Comparison of ENCODE assay signal across 9 cellular contexts in the genomic region with DNA sequence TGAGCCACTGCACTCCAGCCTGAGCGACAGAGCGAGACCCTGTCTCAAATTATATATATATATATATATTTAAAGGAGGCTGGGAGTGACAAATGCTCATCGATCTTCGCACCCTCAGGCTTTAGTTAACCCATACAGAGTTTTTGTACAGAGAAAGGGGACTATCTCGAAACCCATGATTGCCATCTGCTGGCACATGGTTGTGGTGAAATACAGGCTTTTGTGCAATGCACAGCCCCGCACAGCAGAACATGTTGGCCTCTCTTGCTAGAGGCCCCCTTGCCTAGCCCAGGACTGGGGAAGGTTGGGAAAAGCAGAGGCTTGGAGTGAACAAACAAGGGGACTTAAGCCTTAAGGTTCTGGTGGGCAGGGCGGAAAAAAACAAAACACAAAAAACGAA. TPM values are rescaled to one million over a fixed set of nuclear protein-coding genes. Genes with fewer than 3 reads are reported as not detected.
DNase-seq lines count a peak whose midpoint lies in the region; ATAC-seq and TF ChIP-seq lines count a peak whose summit lies in the region.
"Had no signal": no experiment of that assay in that cellular context is flagged by ENCODE, and none has a peak within 500 bp of the region (broad histone marks: within the 10 kb centered on the region; RNA-seq: fewer than 3 reads in every experiment).

No MANE protein-coding gene starts in this region.

- TF ChIP-seq CTCF in neural progenitor cell (IDR thresholded peaks at IDR 0.05), result peak; percentile 51

- no peak overlapping the region for H3K27ac ChIP-seq in neural progenitor cell
- H3K27ac ChIP-seq: skin epidermis had no signal

- no peaks in the 10 kb centered on the region for H3K9me3 Mint-ChIP-seq in activated CD4-positive, alpha-beta T cell treated with anti-CD3 and anti-CD28 coated beads, Interleukin-2, amount 10 ng/mL, durations not matched to agents 7 days and 5 days
- no peaks in the 10 kb centered on the region for H3K9me3 Mint-ChIP-seq in neural progenitor cell
- no peaks in the 10 kb centered on the region for H3K9me3 Mint-ChIP-seq in activated T-cell treated with anti-CD3 and anti-CD28 coated beads, Interleukin-2, amount 50 U/mL, for 4 hours

- CTCF ChIA-PET in activated CD4-positive, alpha-beta T cell treated with anti-CD3 and anti-CD28 coated beads, Interleukin-2, amount 10 ng/mL, durations not matched to agents 7 days and 5 days (lab: Charles Lee), result interaction anchor here (0.6 to 2.5 kb wide), 2 partner anchors 11 to 623 kb away, joined by 4 to 6 read pairs; no protein-coding TSS in a partner anchor

- H3K9ac ChIP-seq in adipocyte (ENCODE audit: low read length), result no peak overlapping the region
- no peak overlapping the region for H3K9ac ChIP-seq in neural progenitor cell

- H3K27me3 ChIP-seq in adipocyte (replicated peaks; ENCODE audit: control insufficient read depth, insufficient read depth, low read length), result peaks cover 38% of the 10 kb centered on the region
- no peaks in the 10 kb centered on the region for H3K27me3 ChIP-seq in neural progenitor cell

- POLR2A ChIA-PET in activated CD4-positive, alpha-beta T cell treated with anti-CD3 and anti-CD28 coated beads, Interleukin-2, amount 10 ng/mL, durations not matched to agents 7 days and 5 days (lab: Charles Lee), result no interaction called here

- H4K20me1 ChIP-seq in neural progenitor cell (ENCODE audit: low read depth), result no peaks in the 10 kb centered on the region

- no peak overlapping the region for H3K4me3 ChIP-seq in adipocyte (ENCODE audit: low read length)
- H3K4me3 ChIP-seq in neural progenitor cell, result no peak overlapping the region
- H3K4me3 ChIP-seq: skin epidermis had no signal

- H3K36me3 ChIP-seq in adipocyte (ENCODE audit: control insufficient read depth, insufficient read depth, low read length, severe bottlenecking), result no peaks in the 10 kb centered on the region
- no peaks in the 10 kb centered on the region for H3K36me3 ChIP-seq in neural progenitor cell

- no peak overlapping the region for H3K27ac Mint-ChIP-seq in activated CD4-positive, alpha-beta T cell treated with anti-CD3 and anti-CD28 coated beads, Interleukin-2, amount 10 ng/mL, durations not matched to agents 7 days and 5 days
- peak overlapping the region; percentile 25 for H3K27ac Mint-ChIP-seq in neural progenitor cell

- H3K4me2 ChIP-seq in neural progenitor cell, result no peak overlapping the region

- H3K79me2 ChIP-seq in neural progenitor cell (ENCODE audit: low read depth), result no peaks in the 10 kb centered on the region

- no peaks in the 10 kb centered on the region for H3K4me1 Mint-ChIP-seq in activated CD4-positive, alpha-beta T cell treated with anti-CD3 and anti-CD28 coated beads, Interleukin-2, amount 10 ng/mL, durations not matched to agents 7 days and 5 days
- H3K4me1 Mint-ChIP-seq in neural progenitor cell, result peaks cover 11% of the 10 kb centered on the region
- no peaks in the 10 kb centered on the region for H3K4me1 Mint-ChIP-seq in activated T-cell treated with anti-CD3 and anti-CD28 coated beads, Interleukin-2, amount 50 U/mL, for 4 hours (ENCODE audit: low read depth)

- no peaks in the 10 kb centered on the region for H3K27me3 Mint-ChIP-seq in activated CD4-positive, alpha-beta T cell treated with anti-CD3 and anti-CD28 coated beads, Interleukin-2, amount 10 ng/mL, durations not matched to agents 7 days and 5 days
- peaks cover 3% of the 10 kb centered on the region for H3K27me3 Mint-ChIP-seq in neural progenitor cell (ENCODE audit: insufficient read depth, low read depth)
- no peaks in the 10 kb centered on the region for H3K27me3 Mint-ChIP-seq in activated T-cell treated with anti-CD3 and anti-CD28 coated beads, Interleukin-2, amount 50 U/mL, for 4 hours (ENCODE audit: low read depth)

- H3K4me1 ChIP-seq in adipocyte (ENCODE audit: control insufficient read depth, insufficient read depth, low read length) (no peaks in the 10 kb centered on the region), neural progenitor cell (peaks cover 25% of the 10 kb centered on the region)

- H3F3A ChIP-seq in neural progenitor cell (ENCODE audit: low read depth), result peaks cover 30% of the 10 kb centered on the region

- DNase-seq in activated CD4-positive, alpha-beta T cell treated with anti-CD3 and anti-CD28 coated beads, Interleukin-2, amount 10 ng/mL, durations not matched to agents 7 days and 5 days, result peak; percentile 41
- no peak for DNase-seq in activated CD4-positive, alpha-beta T cell treated with anti-CD3 and anti-CD28 coated beads, Interleukin-2, amount 50 U/mL, for 1 hour
- peak; percentile 71 for DNase-seq in MV-4-11 (lab: John Stamatoyannopoulos, UW)
- DNase-seq in adipocyte (ENCODE audit: low read depth), result peak; percentile 50
- DNase-seq in neural progenitor cell (ENCODE audit: low spot score), result peak; percentile 74
- DNase-seq in NCI-H2029 treated with DMSO at 0.1 percent for 48 hours (lab: John Stamatoyannopoulos, UW), result no peak
- no peak for DNase-seq in cerebellar nuclear complex (lab: John Stamatoyannopoulos, UW)
- no peak for DNase-seq in activated T-cell treated with anti-CD3 and anti-CD28 coated beads, Interleukin-2, amount 50 U/mL, for 4 hours

- no peak overlapping the region for H2AFZ ChIP-seq in neural progenitor cell (replicated peaks)

- H3K4me3 Mint-ChIP-seq in activated CD4-positive, alpha-beta T cell treated with anti-CD3 and anti-CD28 coated beads, Interleukin-2, amount 10 ng/mL, durations not matched to agents 7 days and 5 days, result no peak overlapping the region
- H3K4me3 Mint-ChIP-seq in neural progenitor cell, result no peak overlapping the region
- H3K4me3 Mint-ChIP-seq in activated T-cell treated with anti-CD3 and anti-CD28 coated beads, Interleukin-2, amount 50 U/mL, for 4 hours, result no peak overlapping the region

- H3K36me3 Mint-ChIP-seq in activated CD4-positive, alpha-beta T cell treated with anti-CD3 and anti-CD28 coated beads, Interleukin-2, amount 10 ng/mL, durations not matched to agents 7 days and 5 days (ENCODE audit: low read depth), result no peaks in the 10 kb centered on the region
- no peaks in the 10 kb centered on the region for H3K36me3 Mint-ChIP-seq in neural progenitor cell
- H3K36me3 Mint-ChIP-seq in activated T-cell treated with anti-CD3 and anti-CD28 coated beads, Interleukin-2, amount 50 U/mL, for 4 hours (ENCODE audit: insufficient read depth), result no peaks in the 10 kb centered on the region

- H3K9me3 ChIP-seq in adipocyte (ENCODE audit: control insufficient read depth, low read length), result no peaks in the 10 kb centered on the region
- no peaks in the 10 kb centered on the region for H3K9me3 ChIP-seq in neural progenitor cell (ENCODE audit: low read depth)

- no peak for ATAC-seq in activated T-cell treated with anti-CD3 and anti-CD28 coated beads, Interleukin-2, amount 50 U/mL, for 4 hours

RNA-seq across cellular contexts. Expression of gene MYBPC3, which starts 3.6 kb away (rescaled TPM):
- not detected for total RNA-seq in activated CD4-positive, alpha-beta T cell treated with anti-CD3 and anti-CD28 coated beads, Interleukin-2, amount 10 ng/mL, durations not matched to agents 7 days and 5 days
- 0.06 and 0.12 TPM in 2 replicates for total RNA-seq in neural progenitor cell (ENCODE audit: low replicate concordance)
- total RNA-seq in activated T-cell treated with anti-CD3 and anti-CD28 coated beads, Interleukin-2, amount 50 U/mL, for 4 hours, result not detected

RNA-seq across cellular contexts. Expression of gene SPI1, which starts 29.5 kb away (rescaled TPM):
- total RNA-seq in activated CD4-positive, alpha-beta T cell treated with anti-CD3 and anti-CD28 coated beads, Interleukin-2, amount 10 ng/mL, durations not matched to agents 7 days and 5 days, result not detected
- total RNA-seq in neural progenitor cell (ENCODE audit: low replicate concordance), result not detected in 2 replicates
- total RNA-seq in activated T-cell treated with anti-CD3 and anti-CD28 coated beads, Interleukin-2, amount 50 U/mL, for 4 hours, result 1 to 10 TPM in 2 of 3 donors, under 1 TPM in 1; 0.74 to 2.3 (median 1.1) TPM

RNA-seq across cellular contexts. Expression of gene SLC39A13, which starts 59.5 kb away (rescaled TPM):
- total RNA-seq in activated CD4-positive, alpha-beta T cell treated with anti-CD3 and anti-CD28 coated beads, Interleukin-2, amount 10 ng/mL, durations not matched to agents 7 days and 5 days, result 10 to 100 TPM; 22.4 to 28.1 TPM
- 11.3 and 36.4 TPM in 2 replicates for total RNA-seq in neural progenitor cell (ENCODE audit: low replicate concordance)
- 10 to 100 TPM; 18.7 to 20.8 (median 19.5) TPM for total RNA-seq in activated T-cell treated with anti-CD3 and anti-CD28 coated beads, Interleukin-2, amount 50 U/mL, for 4 hours

Comparison
In these comparisons a context has a peak if more than half of its experiments do, and no peak if none do; other contexts are left out.
1. DNase-seq: peak in activated CD4-positive, alpha-beta T cell treated with anti-CD3 and anti-CD28 coated beads, Interleukin-2, amount 10 ng/mL, durations not matched to agents 7 days and 5 days (single experiment), MV-4-11 (single experiment), adipocyte (single experiment) and neural progenitor cell (single experiment); none in activated CD4-positive, alpha-beta T cell treated with anti-CD3 and anti-CD28 coated beads, Interleukin-2, amount 50 U/mL, for 1 hour (single experiment), NCI-H2029 treated with DMSO at 0.1 percent for 48 hours (single experiment), cerebellar nuclear complex (0 of 2) and activated T-cell treated with anti-CD3 and anti-CD28 coated beads, Interleukin-2, amount 50 U/mL, for 4 hours (single experiment).